ENCODE assay signal across 8 cellular contexts in genomic region chr5:74579215-74579614, GRCh38.
DNase-seq lines count a peak whose midpoint lies in the region; ATAC-seq and TF ChIP-seq lines count a peak whose summit lies in the region.

No MANE protein-coding gene starts in this region.

- H3K9me3 Mint-ChIP-seq in Caco-2 (ENCODE audit: unreplicated experiment): peaks cover 10% of the 10 kb centered on the region

- peaks cover 15% of the 10 kb centered on the region for H3K36me3 Mint-ChIP-seq in Caco-2 (ENCODE audit: insufficient read depth, unreplicated experiment)

- H3K4me1 ChIP-seq in Caco-2 (peaks cover 66% of the 10 kb centered on the region), OCI-LY3 (ENCODE audit: low read length) (peaks cover 32% of the 10 kb centered on the region)

- in situ Hi-C loops in ACHN (cut with HindIII; ENCODE audit: low pct_ligation_motif_present, low pct_unique_long_range_greater_than_20kb, low sequenced_read_pairs): no loop called here

- no peak overlapping the region for H3K27ac ChIP-seq in OCI-LY3 (ENCODE audit: low read length)

- H3K36me3 ChIP-seq in Caco-2 (ENCODE audit: control insufficient read depth, insufficient read depth, low read length) (no peaks in the 10 kb centered on the region), OCI-LY3 (replicated peaks; ENCODE audit: low read depth, low read length) (no peaks in the 10 kb centered on the region)

- no peak overlapping the region for H3K9ac ChIP-seq in OCI-LY3 (ENCODE audit: low read length)

- peak overlapping the region; percentile 97 for H3K27ac Mint-ChIP-seq in Caco-2 (ENCODE audit: unreplicated experiment)

- no peak overlapping the region for H3K4me3 ChIP-seq in Caco-2 (ENCODE audit: low read depth, low read length)
- H3K4me3 ChIP-seq in OCI-LY3 (ENCODE audit: low read length): peak overlapping the region; percentile 32; the same call in 1 of the 2 replicates

- H3K4me3 Mint-ChIP-seq in Caco-2 (ENCODE audit: unreplicated experiment): no peak overlapping the region

- DNase-seq in Caco-2 (no peak), globus pallidus (ENCODE audit: low spot score) (no peak), ACHN (no peak), NCI-H446 (lab: John Stamatoyannopoulos, UW) (no peak)
- DNase-seq in activated gamma-delta T cell treated with anti-CD3 and anti-CD28 coated beads, Interleukin-2, amount 50 U/mL, for 16 hours (ENCODE audit: low read depth): peak; percentile 13
- peak; percentile 6 for DNase-seq in stimulated activated CD8-positive, alpha-beta memory T cell treated with anti-CD3 and anti-CD28 coated beads, Interleukin-12 subunit alpha, Interleukin-12 subunit beta, amount 100 ng/mL, for 4 hours (ENCODE audit: low read depth)

- CTCF ChIA-PET in Caco-2 (lab: Charles Lee): no interaction called here

- BruUV-seq in Caco-2 (replicated peaks; lab: Mats Ljungman, UMichigan): no TSS peak

- TF ChIP-seq CTCF in Caco-2 (IDR thresholded peaks at IDR 0.05; ENCODE audit: insufficient read depth in 1 of 2, low read depth in 1 of 2, low read length in 1 of 2, severe bottlenecking in 1 of 2, unreplicated experiment in 1 of 2) (no peak), OCI-LY3 (IDR thresholded peaks at IDR 0.05; ENCODE audit: low read depth, low read length) (no peak)

- H3K79me2 ChIP-seq in OCI-LY3 (ENCODE audit: low read length): no peaks in the 10 kb centered on the region

- no peaks in the 10 kb centered on the region for H3K9me3 ChIP-seq in Caco-2
- H3K9me3 ChIP-seq in OCI-LY3 (ENCODE audit: insufficient read depth, low read length): no peaks in the 10 kb centered on the region

- peaks cover 30% of the 10 kb centered on the region for H3K4me1 Mint-ChIP-seq in Caco-2 (ENCODE audit: low read depth, unreplicated experiment)

- peak overlapping the region; percentile 56 for H3K4me2 ChIP-seq in OCI-LY3 (ENCODE audit: low read length)

- intact Hi-C loops in Caco-2 (cut with micrococcal nuclease; ENCODE audit: unreplicated experiment): no loop called here

- POLR2A ChIA-PET in Caco-2 (lab: Charles Lee): no interaction called here

- H3K27me3 ChIP-seq in Caco-2 (replicated peaks; ENCODE audit: control insufficient read depth, insufficient read depth, low read length) (no peaks in the 10 kb centered on the region), OCI-LY3 (ENCODE audit: low read depth, low read length) (no peaks in the 10 kb centered on the region)

- peak overlapping the region; percentile 46; the same call in 1 of the 2 replicates for H2AFZ ChIP-seq in OCI-LY3 (ENCODE audit: low read depth, low read length)

- H3K27me3 Mint-ChIP-seq in Caco-2 (ENCODE audit: insufficient read depth, unreplicated experiment): no peaks in the 10 kb centered on the region

- no peaks in the 10 kb centered on the region for H4K20me1 ChIP-seq in OCI-LY3 (ENCODE audit: insufficient read depth, low read length)

- peak; percentile 78 for ATAC-seq in GM21825 (IDR thresholded peaks at IDR 0.05; ENCODE audit: unreplicated experiment)

Comparison
In these comparisons a context has a peak if more than half of its experiments do, and no peak if none do; other contexts are left out.
1. DNase-seq: peak in activated gamma-delta T cell treated with anti-CD3 and anti-CD28 coated beads, Interleukin-2, amount 50 U/mL, for 16 hours (single experiment) and stimulated activated CD8-positive, alpha-beta memory T cell treated with anti-CD3 and anti-CD28 coated beads, Interleukin-12 subunit alpha, Interleukin-12 subunit beta, amount 100 ng/mL, for 4 hours (single experiment); none in Caco-2 (0 of 2), globus pallidus (single experiment), ACHN (single experiment) and NCI-H446 (0 of 2).